In the genomic region with DNA sequence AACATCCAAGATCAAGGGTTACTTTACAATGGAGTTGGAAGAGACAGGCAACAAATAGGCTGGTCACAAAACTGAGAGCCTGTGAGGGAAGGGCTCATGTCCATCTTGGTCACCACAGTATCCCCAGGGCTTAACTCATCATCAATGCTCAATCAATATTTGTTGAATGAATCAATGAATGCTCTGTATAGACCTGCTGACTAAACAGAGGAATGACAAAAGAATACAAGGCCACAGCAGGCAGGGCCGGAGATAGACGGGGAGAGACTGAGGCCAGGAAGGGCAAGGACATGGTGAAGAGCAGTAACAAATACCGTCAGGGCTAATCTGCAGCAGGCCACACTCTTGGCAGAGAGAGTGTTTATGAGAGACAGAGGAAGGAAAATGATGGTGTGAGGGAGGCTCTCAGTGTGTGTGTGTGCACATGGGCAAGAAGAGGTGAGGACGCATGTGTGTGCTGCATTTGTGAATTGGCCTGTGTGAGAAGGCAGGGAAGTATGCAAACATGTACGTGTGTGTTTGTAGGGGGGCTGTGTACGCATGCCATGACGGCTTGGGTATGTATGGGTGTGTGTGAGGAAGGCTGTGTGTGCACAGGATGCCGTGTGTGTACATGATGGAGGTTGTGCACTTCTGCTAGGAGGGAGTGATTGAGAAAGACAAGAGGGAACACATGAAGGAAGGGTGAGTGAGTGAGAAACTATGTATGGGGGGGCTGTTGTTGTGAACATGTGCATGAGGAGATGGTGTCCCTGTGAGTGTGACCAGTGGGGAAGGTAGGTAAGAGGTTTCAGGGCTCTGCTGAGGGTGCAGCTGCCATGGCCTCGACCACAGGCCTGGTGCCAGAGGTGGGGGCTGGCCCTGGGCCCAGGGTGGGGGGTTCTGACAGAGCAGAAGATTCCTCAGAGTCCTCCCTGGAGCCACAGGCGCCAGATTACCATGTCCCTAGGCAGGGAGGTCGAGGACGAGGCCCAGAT, we compare ENCODE assay signal across 1 cellular context.
TF ChIP-seq lines count a peak whose summit lies in the region.

No MANE protein-coding gene starts in this region.

TF ChIP-seq in HepG2, 621 proteins besides CTCF, POLR2A, EP300 and RAD21:
- TF ChIP-seq, protein P1, sequence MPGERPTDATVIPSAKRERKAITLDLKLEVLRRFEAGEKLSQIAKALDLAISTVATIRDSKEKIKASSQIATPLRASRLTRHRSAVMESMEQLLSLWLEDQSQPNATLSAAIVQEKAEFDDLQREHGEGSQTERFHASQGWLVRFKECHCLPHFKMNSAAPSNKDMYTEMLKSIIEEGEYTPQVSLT (CRISPR knock-in tag; IDR thresholded peaks at IDR 0.05; ENCODE audit: borderline replicate concordance, low read depth): no peak
- TF ChIP-seq HIVEP1 (CRISPR knock-in tag; IDR thresholded peaks at IDR 0.05) (no peak), SNAPC5 (CRISPR knock-in tag; IDR thresholded peaks at IDR 0.05; ENCODE audit: borderline replicate concordance) (no peak), PAXIP1 (CRISPR knock-in tag; conservative IDR thresholded peaks at IDR 0.05) (no peak), KLF16 (CRISPR knock-in tag; IDR thresholded peaks at IDR 0.05) (no peak), ZFP91 (CRISPR knock-in tag; IDR thresholded peaks at IDR 0.05; ENCODE audit: borderline replicate concordance) (no peak), FOSL2 (CRISPR knock-in tag; IDR thresholded peaks at IDR 0.05) (0 out of 2 replicates have a peak, but pooled peaks have one; percentile 4), SOX13 (IDR thresholded peaks at IDR 0.05) (no peak), SOX13 (CRISPR knock-in tag; conservative IDR thresholded peaks at IDR 0.05 in 1 of 2, IDR thresholded peaks at IDR 0.05 in 1 of 2) (peak in 1 of 2 experiments; percentile 55; a peak in 1 of 4 replicates), FOXA1 (IDR thresholded peaks at IDR 0.05) (no peak), FOXA1 (CRISPR knock-in tag; IDR thresholded peaks at IDR 0.05) (peak; percentile 52), RBM22 (optimal IDR thresholded peaks at IDR 0.05; ENCODE audit: low read length) (no peak), BORCS8-MEF2B (CRISPR knock-in tag; IDR thresholded peaks at IDR 0.05) (no peak), KAT2B (IDR thresholded peaks at IDR 0.05; ENCODE audit: borderline replicate concordance, low read depth, low read length) (peak; percentile 52; the same call in 1 of the 2 replicates), ZNF263 (CRISPR knock-in tag; IDR thresholded peaks at IDR 0.05) (0 out of 2 replicates have a peak, but pooled peaks have one; percentile 17)
